In genomic region chr20:50153500-50154377, GRCh38 we compare ENCODE assay signal across 1 cellular context.
TF ChIP-seq lines count a peak whose summit lies in the region.

Gene PEDS1 (minus strand): TSS chr20:50153723. CDS start chr20:50153637, 86 bp downstream.

TF ChIP-seq in HepG2, 621 proteins besides CTCF, POLR2A, EP300 and RAD21 (continued from another document and continues in another):
- peak; percentile 98 for TF ChIP-seq ZNF709 (CRISPR knock-in tag; IDR thresholded peaks at IDR 0.05)
- TF ChIP-seq SRSF4 (IDR thresholded peaks at IDR 0.05; ENCODE audit: low read depth, low read length, poor library complexity, severe bottlenecking): no peak
- peak; percentile 86; the same call in 1 of the 2 replicates for TF ChIP-seq ZNF292 (CRISPR knock-in tag; IDR thresholded peaks at IDR 0.05; ENCODE audit: borderline replicate concordance, low read depth)
- TF ChIP-seq, protein P1, sequence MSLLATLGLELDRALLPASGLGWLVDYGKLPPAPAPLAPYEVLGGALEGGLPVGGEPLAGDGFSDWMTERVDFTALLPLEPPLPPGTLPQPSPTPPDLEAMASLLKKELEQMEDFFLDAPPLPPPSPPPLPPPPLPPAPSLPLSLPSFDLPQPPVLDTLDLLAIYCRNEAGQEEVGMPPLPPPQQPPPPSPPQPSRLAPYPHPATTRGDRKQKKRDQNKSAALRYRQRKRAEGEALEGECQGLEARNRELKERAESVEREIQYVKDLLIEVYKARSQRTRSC (CRISPR knock-in tag; IDR thresholded peaks at IDR 0.05; ENCODE audit: low read depth): peak; percentile 98
- TF ChIP-seq, protein P2, sequence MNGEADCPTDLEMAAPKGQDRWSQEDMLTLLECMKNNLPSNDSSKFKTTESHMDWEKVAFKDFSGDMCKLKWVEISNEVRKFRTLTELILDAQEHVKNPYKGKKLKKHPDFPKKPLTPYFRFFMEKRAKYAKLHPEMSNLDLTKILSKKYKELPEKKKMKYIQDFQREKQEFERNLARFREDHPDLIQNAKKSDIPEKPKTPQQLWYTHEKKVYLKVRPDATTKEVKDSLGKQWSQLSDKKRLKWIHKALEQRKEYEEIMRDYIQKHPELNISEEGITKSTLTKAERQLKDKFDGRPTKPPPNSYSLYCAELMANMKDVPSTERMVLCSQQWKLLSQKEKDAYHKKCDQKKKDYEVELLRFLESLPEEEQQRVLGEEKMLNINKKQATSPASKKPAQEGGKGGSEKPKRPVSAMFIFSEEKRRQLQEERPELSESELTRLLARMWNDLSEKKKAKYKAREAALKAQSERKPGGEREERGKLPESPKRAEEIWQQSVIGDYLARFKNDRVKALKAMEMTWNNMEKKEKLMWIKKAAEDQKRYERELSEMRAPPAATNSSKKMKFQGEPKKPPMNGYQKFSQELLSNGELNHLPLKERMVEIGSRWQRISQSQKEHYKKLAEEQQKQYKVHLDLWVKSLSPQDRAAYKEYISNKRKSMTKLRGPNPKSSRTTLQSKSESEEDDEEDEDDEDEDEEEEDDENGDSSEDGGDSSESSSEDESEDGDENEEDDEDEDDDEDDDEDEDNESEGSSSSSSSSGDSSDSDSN (CRISPR knock-in tag; IDR thresholded peaks at IDR 0.05): peak; percentile 96
- no peak for TF ChIP-seq ZNF672 (CRISPR knock-in tag; IDR thresholded peaks at IDR 0.05)
- TF ChIP-seq ZNF282 (IDR thresholded peaks at IDR 0.05; ENCODE audit: partially characterized antibody): no peak
- TF ChIP-seq ZBTB40 (IDR thresholded peaks at IDR 0.05): no peak
- TF ChIP-seq ZBTB40 (CRISPR knock-in tag; IDR thresholded peaks at IDR 0.05): peak; percentile 96
- peak; percentile 78; the same call in 1 of the 2 replicates for TF ChIP-seq AFF4 (CRISPR knock-in tag; IDR thresholded peaks at IDR 0.05)
- peak; percentile 65 for TF ChIP-seq FOSL1 (CRISPR knock-in tag; IDR thresholded peaks at IDR 0.05; ENCODE audit: borderline replicate concordance)
- no peak for TF ChIP-seq SETDB1 (CRISPR knock-in tag; IDR thresholded peaks at IDR 0.05; ENCODE audit: borderline replicate concordance)
- peak; percentile 50; the same call in 1 of the 2 replicates for TF ChIP-seq NCOA2 (CRISPR knock-in tag; IDR thresholded peaks at IDR 0.05)
- TF ChIP-seq SP2 (CRISPR knock-in tag; IDR thresholded peaks at IDR 0.05): peak; percentile 86
- TF ChIP-seq MEIS2 (CRISPR knock-in tag; IDR thresholded peaks at IDR 0.05): peak; percentile 97
- TF ChIP-seq TAF15 (IDR thresholded peaks at IDR 0.05; ENCODE audit: low read depth, low read length, poor library complexity, severe bottlenecking): no peak
- no peak for TF ChIP-seq PBX2 (CRISPR knock-in tag; IDR thresholded peaks at IDR 0.05)
- TF ChIP-seq RXRB (CRISPR knock-in tag; IDR thresholded peaks at IDR 0.05; ENCODE audit: borderline replicate concordance): peak; percentile 67
- TF ChIP-seq THAP11 (CRISPR knock-in tag; IDR thresholded peaks at IDR 0.05): peak; percentile 79
- TF ChIP-seq ZBTB14 (CRISPR knock-in tag; IDR thresholded peaks at IDR 0.05): peak; percentile 97
- TF ChIP-seq, protein P3, sequence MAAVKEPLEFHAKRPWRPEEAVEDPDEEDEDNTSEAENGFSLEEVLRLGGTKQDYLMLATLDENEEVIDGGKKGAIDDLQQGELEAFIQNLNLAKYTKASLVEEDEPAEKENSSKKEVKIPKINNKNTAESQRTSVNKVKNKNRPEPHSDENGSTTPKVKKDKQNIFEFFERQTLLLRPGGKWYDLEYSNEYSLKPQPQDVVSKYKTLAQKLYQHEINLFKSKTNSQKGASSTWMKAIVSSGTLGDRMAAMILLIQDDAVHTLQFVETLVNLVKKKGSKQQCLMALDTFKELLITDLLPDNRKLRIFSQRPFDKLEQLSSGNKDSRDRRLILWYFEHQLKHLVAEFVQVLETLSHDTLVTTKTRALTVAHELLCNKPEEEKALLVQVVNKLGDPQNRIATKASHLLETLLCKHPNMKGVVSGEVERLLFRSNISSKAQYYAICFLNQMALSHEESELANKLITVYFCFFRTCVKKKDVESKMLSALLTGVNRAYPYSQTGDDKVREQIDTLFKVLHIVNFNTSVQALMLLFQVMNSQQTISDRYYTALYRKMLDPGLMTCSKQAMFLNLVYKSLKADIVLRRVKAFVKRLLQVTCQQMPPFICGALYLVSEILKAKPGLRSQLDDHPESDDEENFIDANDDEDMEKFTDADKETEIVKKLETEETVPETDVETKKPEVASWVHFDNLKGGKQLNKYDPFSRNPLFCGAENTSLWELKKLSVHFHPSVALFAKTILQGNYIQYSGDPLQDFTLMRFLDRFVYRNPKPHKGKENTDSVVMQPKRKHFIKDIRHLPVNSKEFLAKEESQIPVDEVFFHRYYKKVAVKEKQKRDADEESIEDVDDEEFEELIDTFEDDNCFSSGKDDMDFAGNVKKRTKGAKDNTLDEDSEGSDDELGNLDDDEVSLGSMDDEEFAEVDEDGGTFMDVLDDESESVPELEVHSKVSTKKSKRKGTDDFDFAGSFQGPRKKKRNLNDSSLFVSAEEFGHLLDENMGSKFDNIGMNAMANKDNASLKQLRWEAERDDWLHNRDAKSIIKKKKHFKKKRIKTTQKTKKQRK (IDR thresholded peaks at IDR 0.05; ENCODE audit: low read length): no peak
- no peak for TF ChIP-seq ZUFSP (CRISPR knock-in tag; IDR thresholded peaks at IDR 0.05; ENCODE audit: borderline replicate concordance)
- TF ChIP-seq SP4 (CRISPR knock-in tag; IDR thresholded peaks at IDR 0.05): peak; percentile 90
- TF ChIP-seq ZNF567 (CRISPR knock-in tag; IDR thresholded peaks at IDR 0.05; ENCODE audit: borderline replicate concordance): peak; percentile 90; the same call in 1 of the 2 replicates
- peak; percentile 22; the same call in 1 of the 2 replicates for TF ChIP-seq ZNF33A (CRISPR knock-in tag; IDR thresholded peaks at IDR 0.05; ENCODE audit: borderline replicate concordance)
- peak; percentile 97 for TF ChIP-seq TMF1 (CRISPR knock-in tag; IDR thresholded peaks at IDR 0.05; ENCODE audit: low read depth)
- TF ChIP-seq, protein P4, sequence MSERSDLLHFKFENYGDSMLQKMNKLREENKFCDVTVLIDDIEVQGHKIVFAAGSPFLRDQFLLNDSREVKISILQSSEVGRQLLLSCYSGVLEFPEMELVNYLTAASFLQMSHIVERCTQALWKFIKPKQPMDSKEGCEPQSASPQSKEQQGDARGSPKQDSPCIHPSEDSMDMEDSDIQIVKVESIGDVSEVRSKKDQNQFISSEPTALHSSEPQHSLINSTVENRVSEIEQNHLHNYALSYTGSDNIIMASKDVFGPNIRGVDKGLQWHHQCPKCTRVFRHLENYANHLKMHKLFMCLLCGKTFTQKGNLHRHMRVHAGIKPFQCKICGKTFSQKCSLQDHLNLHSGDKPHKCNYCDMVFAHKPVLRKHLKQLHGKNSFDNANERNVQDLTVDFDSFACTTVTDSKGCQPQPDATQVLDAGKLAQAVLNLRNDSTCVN (CRISPR knock-in tag; IDR thresholded peaks at IDR 0.05; ENCODE audit: borderline replicate concordance): peak; percentile 72; the same call in 1 of the 2 replicates
- TF ChIP-seq ZNF550 (CRISPR knock-in tag; IDR thresholded peaks at IDR 0.05; ENCODE audit: borderline replicate concordance): no peak
